In genomic region chr1:162835157-162835899, GRCh38 we compare ENCODE assay signal across 13 cellular contexts. TPM values are rescaled to one million over a fixed set of nuclear protein-coding genes. Genes with fewer than 3 reads are reported as not detected.
DNase-seq lines count a peak whose midpoint lies in the region; ATAC-seq and TF ChIP-seq lines count a peak whose summit lies in the region.
"Had no signal": no experiment of that assay in that cellular context is flagged by ENCODE, and none has a peak within 500 bp of the region (broad histone marks: within the 10 kb centered on the region; RNA-seq: fewer than 3 reads in every experiment).

No MANE protein-coding gene starts in this region.

- TF ChIP-seq CTCF in GM13977 (IDR thresholded peaks at IDR 0.05; ENCODE audit: extremely low read depth, insufficient read depth, missing control alignments) (no peak), OCI-LY7 (conservative IDR thresholded peaks at IDR 0.05; ENCODE audit: low read length) (no peak)

- H3K4me2 ChIP-seq in OCI-LY7 (ENCODE audit: low read length), result no peak overlapping the region
- H3K4me2 ChIP-seq in mesenchymal stem cell (ENCODE audit: low read length, poor library complexity, severe bottlenecking), result no peak overlapping the region

- H3K27me3 ChIP-seq in mesenchymal stem cell (ENCODE audit: control insufficient read depth in 1 of 2, insufficient read depth in 1 of 2, low read length in 2 of 2), result no peaks in the 10 kb centered on the region

- H3K27ac Mint-ChIP-seq in activated T-helper 1 cell treated with anti-CD3 and anti-CD28 coated beads, Interleukin-12 subunit alpha, Interleukin-12 subunit beta, Interleukin-2, Interleukin-4 antibody, amounts not matched to agents 30 ng/mL and 10 ng/mL and 1 ng/mL, durations not matched to agents 14 hours and 24 hours and 36 hours, result peak overlapping the region; percentile 55

- CTCF ChIA-PET in OCI-LY7 (lab: Charles Lee; ENCODE audit: unreplicated experiment), result no interaction called here

- H3K27ac ChIP-seq in OCI-LY7 (ENCODE audit: low read depth, low read length, poor library complexity, severe bottlenecking), result no peak overlapping the region
- no peak overlapping the region for H3K27ac ChIP-seq in mesenchymal stem cell (ENCODE audit: low read length, poor library complexity, severe bottlenecking)

- H3K4ac ChIP-seq in mesenchymal stem cell (ENCODE audit: low read depth in 1 of 2, low read length in 2 of 2), result no peak overlapping the region

- no peak overlapping the region for H3K23ac ChIP-seq in mesenchymal stem cell (ENCODE audit: low read length in 2 of 2)

- H3K9ac ChIP-seq in mesenchymal stem cell (ENCODE audit: low read length), result no peak overlapping the region

- H2BK12ac ChIP-seq in mesenchymal stem cell (ENCODE audit: low read length in 2 of 2), result no peak overlapping the region

- BruUV-seq in OCI-LY7 (replicated peaks; lab: Mats Ljungman, UMichigan), result no TSS peak

- no peak overlapping the region for H2BK120ac ChIP-seq in mesenchymal stem cell (ENCODE audit: low read depth, low read length)

- H3K36me3 Mint-ChIP-seq in activated T-helper 1 cell treated with anti-CD3 and anti-CD28 coated beads, Interleukin-12 subunit alpha, Interleukin-12 subunit beta, Interleukin-2, Interleukin-4 antibody, amounts not matched to agents 30 ng/mL and 10 ng/mL and 1 ng/mL, durations not matched to agents 14 hours and 24 hours and 36 hours (ENCODE audit: low read depth), result no peaks in the 10 kb centered on the region

- H3K14ac ChIP-seq in mesenchymal stem cell (ENCODE audit: low read length in 2 of 2), result no peak overlapping the region

- no peak overlapping the region for H2BK5ac ChIP-seq in mesenchymal stem cell (ENCODE audit: low read depth, low read length, poor library complexity, severe bottlenecking)

- intact Hi-C loops in activated T-helper 1 cell treated with anti-CD3 and anti-CD28 coated beads, Interleukin-12 subunit alpha, Interleukin-12 subunit beta, Interleukin-2, Interleukin-4 antibody, amounts not matched to agents 30 ng/mL and 10 ng/mL and 1 ng/mL, durations not matched to agents 14 hours and 24 hours and 36 hours (cut with micrococcal nuclease), result loop anchor here (1.0 to 5.0 kb wide), 2 partner anchors 13 to 117 kb away; no protein-coding TSS in a partner anchor
- intact Hi-C loops in OCI-LY7 (cut with micrococcal nuclease; ENCODE audit: unreplicated experiment), result no loop called here

- DNase-seq in GM13977 (ENCODE audit: low spot score) (peak; percentile 63), NCI-H2081 treated with DMSO at 0.1 percent for 48 hours (lab: John Stamatoyannopoulos, UW) (no peak), HCEC 1CT (no peak), OCI-LY7 (ENCODE audit: low spot score) (no peak), mesenchymal stem cell (no peak)
- DNase-seq in activated T-helper 1 cell treated with anti-CD3 and anti-CD28 coated beads, Interleukin-12 subunit alpha, Interleukin-12 subunit beta, Interleukin-2, Interleukin-4 antibody, amounts not matched to agents 30 ng/mL and 10 ng/mL and 1 ng/mL, durations not matched to agents 14 hours and 24 hours and 36 hours (ENCODE audit: low spot score), result peak; percentile 6
- DNase-seq: activated CD4-positive, alpha-beta T cell treated with anti-CD3 and anti-CD28 coated beads for 4 hours; MV-4-11; OCI-M1; stimulated activated CD4-positive, alpha-beta T cell treated with anti-CD3 and anti-CD28 coated beads, Interleukin-4, amount 100 ng/mL, for 24 hours had no signal

- ATAC-seq in GM19438 (IDR thresholded peaks at IDR 0.05; ENCODE audit: low read depth, unreplicated experiment), result peak; percentile 92
- peak; percentile 89 for ATAC-seq in HG02981 (IDR thresholded peaks at IDR 0.05; ENCODE audit: unreplicated experiment)

- no peaks in the 10 kb centered on the region for H3K9me2 ChIP-seq in OCI-LY7 (ENCODE audit: insufficient read depth, low read length)

- peaks cover 32% of the 10 kb centered on the region for H3K9me3 Mint-ChIP-seq in activated T-helper 1 cell treated with anti-CD3 and anti-CD28 coated beads, Interleukin-12 subunit alpha, Interleukin-12 subunit beta, Interleukin-2, Interleukin-4 antibody, amounts not matched to agents 30 ng/mL and 10 ng/mL and 1 ng/mL, durations not matched to agents 14 hours and 24 hours and 36 hours

- H2BK15ac ChIP-seq in mesenchymal stem cell (ENCODE audit: low read depth, poor library complexity, severe bottlenecking), result no peak overlapping the region

- H3K79me1 ChIP-seq in mesenchymal stem cell (replicated peaks; ENCODE audit: low read length, poor library complexity, severe bottlenecking), result no peaks in the 10 kb centered on the region

- WGBS in mesenchymal stem cell, result 80% methylated on average over 3 of the region's 3 CpGs

- no peaks in the 10 kb centered on the region for H3K79me2 ChIP-seq in OCI-LY7 (ENCODE audit: insufficient read depth, low read depth, low read length)

- no peak overlapping the region for H3K18ac ChIP-seq in mesenchymal stem cell (ENCODE audit: low read depth in 1 of 2, low read length in 2 of 2)

- peaks cover 11% of the 10 kb centered on the region for H3K27me3 Mint-ChIP-seq in activated T-helper 1 cell treated with anti-CD3 and anti-CD28 coated beads, Interleukin-12 subunit alpha, Interleukin-12 subunit beta, Interleukin-2, Interleukin-4 antibody, amounts not matched to agents 30 ng/mL and 10 ng/mL and 1 ng/mL, durations not matched to agents 14 hours and 24 hours and 36 hours (ENCODE audit: insufficient read depth)
- H3K27me3 Mint-ChIP-seq: central memory CD8-positive, alpha-beta T cell had no signal

- no peak overlapping the region for H2AFZ ChIP-seq in OCI-LY7 (ENCODE audit: low read length)
- H2AFZ ChIP-seq in mesenchymal stem cell (ENCODE audit: low read depth, low read length), result no peak overlapping the region

- H4K91ac ChIP-seq in mesenchymal stem cell (ENCODE audit: low read length), result no peak overlapping the region

- no peak overlapping the region for H2AK5ac ChIP-seq in mesenchymal stem cell (ENCODE audit: low read length, severe bottlenecking)

- H3K4me1 ChIP-seq in OCI-LY7 (ENCODE audit: insufficient read depth, low read length, poor library complexity, severe bottlenecking), result no peaks in the 10 kb centered on the region
- no peaks in the 10 kb centered on the region for H3K4me1 ChIP-seq in mesenchymal stem cell (ENCODE audit: control insufficient read depth, insufficient read depth, low read depth, low read length)

- H3K9me3 ChIP-seq in OCI-LY7 (ENCODE audit: low read length), result no peaks in the 10 kb centered on the region; the same call in 1 of the 2 replicates
- H3K9me3 ChIP-seq in mesenchymal stem cell (ENCODE audit: control insufficient read depth, low read length), result peaks cover 17% of the 10 kb centered on the region

- H3K36me3 ChIP-seq in OCI-LY7 (ENCODE audit: insufficient read depth, low read length) (no peaks in the 10 kb centered on the region), mesenchymal stem cell (ENCODE audit: control insufficient read depth in 1 of 2, insufficient read depth in 2 of 2, low read depth in 1 of 2, low read length in 2 of 2) (no peaks in the 10 kb centered on the region)

- POLR2A ChIA-PET in OCI-LY7 (lab: Charles Lee), result no interaction called here

- peaks cover 19% of the 10 kb centered on the region for H3K4me1 Mint-ChIP-seq in activated T-helper 1 cell treated with anti-CD3 and anti-CD28 coated beads, Interleukin-12 subunit alpha, Interleukin-12 subunit beta, Interleukin-2, Interleukin-4 antibody, amounts not matched to agents 30 ng/mL and 10 ng/mL and 1 ng/mL, durations not matched to agents 14 hours and 24 hours and 36 hours (ENCODE audit: low read depth)

- H4K20me1 ChIP-seq in OCI-LY7 (ENCODE audit: insufficient read depth, low read length), result no peaks in the 10 kb centered on the region

- H3K4me3 ChIP-seq in OCI-LY7 (ENCODE audit: low read depth, low read length, poor library complexity, severe bottlenecking) (no peak overlapping the region), mesenchymal stem cell (ENCODE audit: insufficient read depth in 1 of 2, low read depth in 1 of 2, low read length in 2 of 2) (no peak overlapping the region)

- in situ Hi-C loops in GM13977 (cut with MboI; ENCODE audit: low pct_unique_long_range_greater_than_20kb, low sequenced_read_pairs, unreplicated experiment), result no loop called here

- H3K4me3 Mint-ChIP-seq in activated T-helper 1 cell treated with anti-CD3 and anti-CD28 coated beads, Interleukin-12 subunit alpha, Interleukin-12 subunit beta, Interleukin-2, Interleukin-4 antibody, amounts not matched to agents 30 ng/mL and 10 ng/mL and 1 ng/mL, durations not matched to agents 14 hours and 24 hours and 36 hours, result peak overlapping the region; percentile 41
- H3K4me3 Mint-ChIP-seq: central memory CD8-positive, alpha-beta T cell had no signal

- H4K8ac ChIP-seq in mesenchymal stem cell (ENCODE audit: low read length), result no peak overlapping the region

RNA-seq across cellular contexts. Expression of gene CCDC190, which starts 25.6 kb away (rescaled TPM):
- total RNA-seq in activated T-helper 1 cell treated with anti-CD3 and anti-CD28 coated beads, Interleukin-12 subunit alpha, Interleukin-12 subunit beta, Interleukin-2, Interleukin-4 antibody, amounts not matched to agents 30 ng/mL and 10 ng/mL and 1 ng/mL, durations not matched to agents 14 hours and 24 hours and 36 hours, result not detected in 2 replicates
- not detected in 2 replicates for total RNA-seq in OCI-LY7 (2014; rRNA removed; shearing (Covaris generic))
- total RNA-seq in OCI-LY7 (2022), result not detected in 2 replicates
- polyA plus RNA-seq in mesenchymal stem cell (2013, experiment 1 of 2), result not detected
- polyA plus RNA-seq in mesenchymal stem cell (2013, experiment 2 of 2), result not detected

RNA-seq across cellular contexts. Expression of gene HSD17B7, which starts 44.8 kb away (rescaled TPM):
- total RNA-seq in activated T-helper 1 cell treated with anti-CD3 and anti-CD28 coated beads, Interleukin-12 subunit alpha, Interleukin-12 subunit beta, Interleukin-2, Interleukin-4 antibody, amounts not matched to agents 30 ng/mL and 10 ng/mL and 1 ng/mL, durations not matched to agents 14 hours and 24 hours and 36 hours, result 24.7 and 31.9 TPM in 2 replicates
- total RNA-seq in OCI-LY7 (2014; rRNA removed; shearing (Covaris generic)), result 41.2 and 47.6 TPM in 2 replicates
- total RNA-seq in OCI-LY7 (2022), result 48.5 and 51.1 TPM in 2 replicates
- polyA plus RNA-seq in mesenchymal stem cell (2013, experiment 1 of 2), result 25.9 TPM
- 26.9 TPM for polyA plus RNA-seq in mesenchymal stem cell (2013, experiment 2 of 2)

Comparison
In these comparisons a context has a peak if more than half of its experiments do, and no peak if none do; other contexts are left out.
1. DNase-seq: peak in GM13977 (single experiment) and activated T-helper 1 cell treated with anti-CD3 and anti-CD28 coated beads, Interleukin-12 subunit alpha, Interleukin-12 subunit beta, Interleukin-2, Interleukin-4 antibody, amounts not matched to agents 30 ng/mL and 10 ng/mL and 1 ng/mL, durations not matched to agents 14 hours and 24 hours and 36 hours (single experiment); none in NCI-H2081 treated with DMSO at 0.1 percent for 48 hours (single experiment), HCEC 1CT (single experiment), OCI-LY7 (single experiment) and mesenchymal stem cell (single experiment).